Comparison of ENCODE assay signal across 29 cellular contexts in genomic region chr9:112900901-112901300, GRCh38. TPM values are rescaled to one million over a fixed set of nuclear protein-coding genes. Genes with fewer than 3 reads are reported as not detected.
"Had no signal": no experiment of that assay in that cellular context is flagged by ENCODE, and none has a peak within 500 bp of the region (broad histone marks: within the 10 kb centered on the region; RNA-seq: fewer than 3 reads in every experiment).

No MANE protein-coding gene starts in this region.

- H3K36me3 ChIP-seq: colonic mucosa, esophagus squamous epithelium, gastrocnemius medialis, heart right ventricle, left lung, lower lobe of right lung had no signal

- H3K4me1 ChIP-seq: colonic mucosa, esophagus squamous epithelium, gastrocnemius medialis, left lung, lower lobe of right lung had no signal

- ATAC-seq: effector memory CD8-positive, alpha-beta T cell; esophagus mucosa; gastrocnemius medialis; heart right ventricle; left lung; left ventricle myocardium superior; lower lobe of right lung had no signal

- H3K27ac ChIP-seq: colonic mucosa, epithelial cell of prostate, esophagus squamous epithelium, gastrocnemius medialis, heart right ventricle, left lung, lower lobe of right lung had no signal

- FAIRE-seq: endometrium, islet of Langerhans, keratinocyte had no signal

- H3K9me3 ChIP-seq: colonic mucosa, esophagus squamous epithelium, gastrocnemius medialis, heart right ventricle, left lung, lower lobe of right lung had no signal

- H3K27me3 ChIP-seq: colonic mucosa, gastrocnemius medialis, left lung had no signal

- H3K4me3 ChIP-seq: colonic mucosa, esophagus squamous epithelium, gastrocnemius medialis, heart right ventricle, left lung, lower lobe of right lung had no signal

- DNase-seq: colonic mucosa; cortex of kidney; effector CD8-positive, alpha-beta T cell; effector memory CD8-positive, alpha-beta T cell; endodermal cell; erythroblast; esophagus squamous epithelium; foreskin fibroblast; foreskin melanocyte; gastrocnemius medialis; glutamatergic neuron; head of caudate nucleus; heart right ventricle; hippocampal formation; left cardiac atrium; left lung; left ventricle myocardium superior; lower lobe of right lung; mesendoderm; midbrain had no signal

RNA-seq across cellular contexts. Expression of gene SLC46A2, which starts 10.2 kb away (rescaled TPM):
- total RNA-seq: colonic mucosa, dermis microvascular lymphatic vessel endothelial cell, endodermal cell, glomerular endothelial cell, kidney epithelial cell, left cardiac atrium, left ventricle myocardium superior, lung microvascular endothelial cell had no signal
- polyA plus RNA-seq: keratinocyte had no signal
